Comparison of ENCODE assay signal across 8 cellular contexts in genomic region chr14:54730156-54730961, GRCh38.
DNase-seq lines count a peak whose midpoint lies in the region; ATAC-seq and TF ChIP-seq lines count a peak whose summit lies in the region.

No MANE protein-coding gene starts in this region.

- H3K9me3 Mint-ChIP-seq in T-helper 1 cell treated with Interleukin-12 subunit alpha and Interleukin-12 subunit beta and Interleukin-4 antibody, amounts not matched to agents 30 μg/mL and 1 μg/mL, for 36 hours, result no peaks in the 10 kb centered on the region

- DNase-seq in AG08395 (ENCODE audit: low spot score), result peak; percentile 72
- peak; percentile 71 for DNase-seq in fibroblast of the aortic adventitia (ENCODE audit: low read depth)
- peak; percentile 21 to 23 for DNase-seq in stimulated activated CD4-positive, alpha-beta T cell treated with anti-CD3 and anti-CD28 coated beads, Interleukin-2, amount 100 ng/mL, for 48 hours
- DNase-seq in superior temporal gyrus (ENCODE audit: extremely low spot score), result no peak
- no peak for DNase-seq in NCI-H345 treated with DMSO at 0.1 percent for 48 hours (lab: John Stamatoyannopoulos, UW; ENCODE audit: unreplicated experiment)

- peaks cover 64% of the 10 kb centered on the region for H3K27me3 Mint-ChIP-seq in T-helper 1 cell treated with Interleukin-12 subunit alpha and Interleukin-12 subunit beta and Interleukin-4 antibody, amounts not matched to agents 30 μg/mL and 1 μg/mL, for 36 hours (ENCODE audit: low read depth)

- ATAC-seq in GM18870 (IDR thresholded peaks at IDR 0.05; ENCODE audit: unreplicated experiment) (peak; percentile 94), HG03060 (IDR thresholded peaks at IDR 0.05; ENCODE audit: low read depth, unreplicated experiment) (peak; percentile 95)

- peak overlapping the region; percentile 62 for H3K27ac Mint-ChIP-seq in T-helper 1 cell treated with Interleukin-12 subunit alpha and Interleukin-12 subunit beta and Interleukin-4 antibody, amounts not matched to agents 30 μg/mL and 1 μg/mL, for 36 hours

- H3K4me3 Mint-ChIP-seq in T-helper 1 cell treated with Interleukin-12 subunit alpha and Interleukin-12 subunit beta and Interleukin-4 antibody, amounts not matched to agents 30 μg/mL and 1 μg/mL, for 36 hours, result peak overlapping the region; percentile 37

- H3K36me3 Mint-ChIP-seq in T-helper 1 cell treated with Interleukin-12 subunit alpha and Interleukin-12 subunit beta and Interleukin-4 antibody, amounts not matched to agents 30 μg/mL and 1 μg/mL, for 36 hours (ENCODE audit: low read depth), result no peaks in the 10 kb centered on the region

- TF ChIP-seq CTCF in fibroblast of the aortic adventitia (IDR thresholded peaks at IDR 0.05; ENCODE audit: insufficient read depth, low read length), result no peak

- H3K4me3 ChIP-seq in fibroblast of the aortic adventitia (ENCODE audit: low read depth, low read length), result peak overlapping the region; percentile 51

- H3K4me1 Mint-ChIP-seq in T-helper 1 cell treated with Interleukin-12 subunit alpha and Interleukin-12 subunit beta and Interleukin-4 antibody, amounts not matched to agents 30 μg/mL and 1 μg/mL, for 36 hours (ENCODE audit: low read depth), result peaks cover 15% of the 10 kb centered on the region

Comparison
In these comparisons a context has a peak if more than half of its experiments do, and no peak if none do; other contexts are left out.
1. DNase-seq: peak in AG08395 (single experiment), fibroblast of the aortic adventitia (single experiment) and stimulated activated CD4-positive, alpha-beta T cell treated with anti-CD3 and anti-CD28 coated beads, Interleukin-2, amount 100 ng/mL, for 48 hours (2 of 2); none in superior temporal gyrus (single experiment) and NCI-H345 treated with DMSO at 0.1 percent for 48 hours (single experiment).